34 cellular contexts compared by ENCODE assay signal in the genomic region with DNA sequence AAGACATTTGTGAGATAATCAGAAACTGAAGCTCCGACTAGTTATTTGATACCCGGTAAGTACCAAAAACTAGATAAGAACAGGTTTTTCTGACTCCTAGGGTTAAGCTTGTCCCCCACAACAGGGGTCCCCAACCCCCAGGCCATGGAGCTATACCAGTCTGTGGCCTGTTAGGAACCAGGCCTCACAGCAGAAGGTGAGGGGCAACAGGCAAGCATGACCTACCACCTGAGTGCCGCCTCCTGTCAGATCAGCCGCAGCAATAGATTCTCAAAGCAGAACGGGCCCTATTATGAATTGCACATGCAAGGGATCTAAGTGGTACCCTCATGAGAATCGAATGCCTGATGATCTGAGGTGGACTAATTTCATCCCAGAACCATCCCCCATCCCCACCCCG. TPM values are rescaled to one million over a fixed set of nuclear protein-coding genes. Genes with fewer than 3 reads are reported as not detected.
"Had no signal": no experiment of that assay in that cellular context is flagged by ENCODE, and none has a peak within 500 bp of the region (broad histone marks: within the 10 kb centered on the region; RNA-seq: fewer than 3 reads in every experiment).

No MANE protein-coding gene starts in this region.

- FAIRE-seq: islet of Langerhans, urothelium cell line had no signal

- H3K79me2 ChIP-seq: parathyroid adenoma had no signal

- H3K27ac ChIP-seq: heart left ventricle, left ventricle myocardium inferior, neural progenitor cell, neutrophil, parathyroid adenoma, right atrium auricular region, right lobe of liver, stomach, testis, thyroid gland, transverse colon, upper lobe of left lung had no signal

- H3K9ac ChIP-seq: neural progenitor cell, parathyroid adenoma had no signal

- H3K4me2 ChIP-seq: neural progenitor cell, smooth muscle cell had no signal

- H3K4me3 ChIP-seq: heart left ventricle, left ventricle myocardium inferior, neural progenitor cell, right atrium auricular region, right lobe of liver, smooth muscle cell, stomach, testis, thyroid gland, transverse colon, upper lobe of left lung had no signal

- DNase-seq: heart left ventricle; hypothalamus; immature natural killer cell; left ventricle myocardium inferior; naive thymus-derived CD8-positive, alpha-beta T cell; occipital lobe; right lobe of liver; stimulated activated CD4-positive, alpha-beta T cell treated with anti-CD3 and anti-CD28 coated beads, Interleukin-12 subunit alpha, Interleukin-12 subunit beta, amount 100 ng/mL, for 4 hours; stimulated activated CD4-positive, alpha-beta T cell treated with anti-CD3 and anti-CD28 coated beads, Interleukin-15, amount 100 ng/mL, for 24 hours; stimulated activated CD4-positive, alpha-beta T cell treated with anti-CD3 and anti-CD28 coated beads, Interleukin-2, amount 100 ng/mL, for 24 hours; stimulated activated CD4-positive, alpha-beta T cell treated with anti-CD3 and anti-CD28 coated beads, Interleukin-4, amount 100 ng/mL, for 1 hour; stimulated activated naive B cell treated with anti-CD40 and anti-IgM and Interleukin-4, amounts not matched to agents 10 μg/mL and 1 μg/mL and 100 μg/mL, for 72 hours; stimulated activated naive CD8-positive, alpha-beta T cell treated with anti-CD3 and anti-CD28 coated beads, Interleukin-15, Interleukin-2, amounts not matched to agents 100 U/mL and 50 U/mL, for 24 hours; stomach; testis; thyroid gland; transverse colon; upper lobe of left lung had no signal

- H3K4me1 ChIP-seq: neural progenitor cell, parathyroid adenoma, right lobe of liver had no signal

- H3K9me3 ChIP-seq: neutrophil, right atrium auricular region, right lobe of liver, stomach, testis, thyroid gland, transverse colon, upper lobe of left lung had no signal

- H3K27me3 ChIP-seq: heart left ventricle, neural progenitor cell, right atrium auricular region, right lobe of liver, stomach, testis, thyroid gland, transverse colon, upper lobe of left lung had no signal

- H2AFZ ChIP-seq: neural progenitor cell, parathyroid adenoma had no signal

- H3K36me3 ChIP-seq: heart left ventricle, left ventricle myocardium inferior, neural progenitor cell, neutrophil, right atrium auricular region, right lobe of liver, stomach, thyroid gland, transverse colon, upper lobe of left lung had no signal

- ATAC-seq: heart left ventricle; naive thymus-derived CD8-positive, alpha-beta T cell; right lobe of liver; stimulated activated naive B cell treated with anti-CD40 and anti-IgM and Interleukin-4, amounts not matched to agents 10 μg/mL and 1 μg/mL and 100 μg/mL, for 72 hours; stimulated activated naive CD8-positive, alpha-beta T cell treated with anti-CD3 and anti-CD28 coated beads, Interleukin-15, Interleukin-2, amounts not matched to agents 100 U/mL and 50 U/mL, for 24 hours had no signal

RNA-seq across cellular contexts. Expression of a gene that starts 1.2 kb away (rescaled TPM):
- total RNA-seq: heart left ventricle; kidney epithelial cell; left ventricle myocardium inferior; lower leg skin; lung microvascular endothelial cell; mucosa of gallbladder; naive thymus-derived CD8-positive, alpha-beta T cell; occipital lobe; osteocyte; progenitor cell of endocrine pancreas; pulmonary artery endothelial cell; renal cortical epithelial cell; right atrium auricular region; right lobe of liver; skeletal muscle tissue; smooth muscle cell; thyroid gland; upper lobe of left lung had no signal
- polyA plus RNA-seq: heart left ventricle; immature natural killer cell; naive thymus-derived CD8-positive, alpha-beta T cell; smooth muscle cell; stomach had no signal

RNA-seq across cellular contexts. Expression of a gene that starts 27.2 kb away (rescaled TPM):
- total RNA-seq: heart left ventricle; kidney epithelial cell; left ventricle myocardium inferior; lower leg skin; lung microvascular endothelial cell; mucosa of gallbladder; naive thymus-derived CD8-positive, alpha-beta T cell; occipital lobe; osteocyte; progenitor cell of endocrine pancreas; pulmonary artery endothelial cell; renal cortical epithelial cell; right atrium auricular region; right lobe of liver; skeletal muscle tissue; smooth muscle cell; stomach; thyroid gland; transverse colon had no signal
- polyA plus RNA-seq: heart left ventricle; immature natural killer cell; naive thymus-derived CD8-positive, alpha-beta T cell; smooth muscle cell; stomach had no signal

RNA-seq across cellular contexts. Expression of a gene that starts 59.4 kb away (rescaled TPM):
- total RNA-seq: heart left ventricle; kidney epithelial cell; left ventricle myocardium inferior; lower leg skin; lung microvascular endothelial cell; mucosa of gallbladder; naive thymus-derived CD8-positive, alpha-beta T cell; occipital lobe; osteocyte; progenitor cell of endocrine pancreas; pulmonary artery endothelial cell; renal cortical epithelial cell; right atrium auricular region; right lobe of liver; skeletal muscle tissue; smooth muscle cell; stomach; thyroid gland; transverse colon; upper lobe of left lung had no signal
- polyA plus RNA-seq: heart left ventricle; immature natural killer cell; naive thymus-derived CD8-positive, alpha-beta T cell; smooth muscle cell had no signal
